Comparison of ENCODE assay signal across 1 cellular context in genomic region chr7:143372070-143372469, GRCh38.
TF ChIP-seq lines count a peak whose summit lies in the region.

No MANE protein-coding gene starts in this region.

TF ChIP-seq in HepG2, 621 proteins besides CTCF, POLR2A, EP300 and RAD21:
- TF ChIP-seq RBAK (CRISPR knock-in tag; IDR thresholded peaks at IDR 0.05) (no peak), TFAP4 (IDR thresholded peaks at IDR 0.05; ENCODE audit: borderline replicate concordance, low read depth) (no peak), ZNF251 (CRISPR knock-in tag; IDR thresholded peaks at IDR 0.05) (no peak), SNAI1 (CRISPR knock-in tag; IDR thresholded peaks at IDR 0.05; ENCODE audit: borderline replicate concordance) (no peak), TRAFD1 (CRISPR knock-in tag; IDR thresholded peaks at IDR 0.05; ENCODE audit: borderline replicate concordance) (no peak), ZIK1 (CRISPR knock-in tag; IDR thresholded peaks at IDR 0.05; ENCODE audit: borderline replicate concordance, low read depth) (no peak), HNF4A (CRISPR knock-in tag; IDR thresholded peaks at IDR 0.05) (no peak), NFAT5 (CRISPR knock-in tag; IDR thresholded peaks at IDR 0.05) (no peak), GPBP1L1 (CRISPR knock-in tag; IDR thresholded peaks at IDR 0.05) (no peak), TRIM24 (CRISPR knock-in tag; IDR thresholded peaks at IDR 0.05) (no peak), ASH2L (IDR thresholded peaks at IDR 0.05; ENCODE audit: insufficient read length, low read depth, low read length) (no peak), SMYD3 (CRISPR knock-in tag; IDR thresholded peaks at IDR 0.05) (no peak), BHLHE40 (IDR thresholded peaks at IDR 0.05; ENCODE audit: low read length) (no peak), ZNF788 (CRISPR knock-in tag; IDR thresholded peaks at IDR 0.05; ENCODE audit: borderline replicate concordance) (no peak), HNF1A (IDR thresholded peaks at IDR 0.05; ENCODE audit: low read depth) (no peak), HNF1A (CRISPR knock-in tag; IDR thresholded peaks at IDR 0.05; ENCODE audit: borderline replicate concordance) (no peak), ZNF660 (CRISPR knock-in tag; IDR thresholded peaks at IDR 0.05; ENCODE audit: borderline replicate concordance, low read depth) (no peak), ZNF556 (CRISPR knock-in tag; IDR thresholded peaks at IDR 0.05; ENCODE audit: borderline replicate concordance) (no peak), YY1 (IDR thresholded peaks at IDR 0.05; ENCODE audit: insufficient read depth, insufficient replicate concordance, low read depth, low read length) (no peak), ZNF235 (CRISPR knock-in tag; IDR thresholded peaks at IDR 0.05; ENCODE audit: borderline replicate concordance) (no peak)
- TF ChIP-seq, protein P1, sequence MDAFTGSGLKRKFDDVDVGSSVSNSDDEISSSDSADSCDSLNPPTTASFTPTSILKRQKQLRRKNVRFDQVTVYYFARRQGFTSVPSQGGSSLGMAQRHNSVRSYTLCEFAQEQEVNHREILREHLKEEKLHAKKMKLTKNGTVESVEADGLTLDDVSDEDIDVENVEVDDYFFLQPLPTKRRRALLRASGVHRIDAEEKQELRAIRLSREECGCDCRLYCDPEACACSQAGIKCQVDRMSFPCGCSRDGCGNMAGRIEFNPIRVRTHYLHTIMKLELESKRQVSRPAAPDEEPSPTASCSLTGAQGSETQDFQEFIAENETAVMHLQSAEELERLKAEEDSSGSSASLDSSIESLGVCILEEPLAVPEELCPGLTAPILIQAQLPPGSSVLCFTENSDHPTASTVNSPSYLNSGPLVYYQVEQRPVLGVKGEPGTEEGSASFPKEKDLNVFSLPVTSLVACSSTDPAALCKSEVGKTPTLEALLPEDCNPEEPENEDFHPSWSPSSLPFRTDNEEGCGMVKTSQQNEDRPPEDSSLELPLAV (CRISPR knock-in tag; conservative IDR thresholded peaks at IDR 0.05; ENCODE audit: low read depth), result no peak
